Comparison of ENCODE assay signal across 18 cellular contexts in genomic region chr10:3856593-3856992, GRCh38.
"Had no signal": no experiment of that assay in that cellular context is flagged by ENCODE, and none has a peak within 500 bp of the region (broad histone marks: within the 10 kb centered on the region; RNA-seq: fewer than 3 reads in every experiment).

No MANE protein-coding gene starts in this region.

- DNase-seq: activated CD4-positive, alpha-beta memory T cell treated with anti-CD3 and anti-CD28 coated beads for 36 hours; activated CD4-positive, alpha-beta T cell treated with anti-CD3 and anti-CD28 coated beads for 48 hours; activated CD8-positive, alpha-beta memory T cell treated with anti-CD3 and anti-CD28 coated beads, Interleukin-2, amount 50 U/mL, for 4 hours; activated naive CD8-positive, alpha-beta T cell treated with anti-CD3 and anti-CD28 coated beads for 36 hours; activated T-cell treated with anti-CD3 and anti-CD28 coated beads, Interleukin-2, amount 50 U/mL, for 24 hours; left ventricle myocardium inferior; mucosa of descending colon; ovary; stimulated activated CD4-positive, alpha-beta T cell treated with anti-CD3 and anti-CD28 coated beads, Interleukin-12 subunit alpha, Interleukin-12 subunit beta, amount 100 ng/mL, for 4 hours; stimulated activated CD4-positive, alpha-beta T cell treated with anti-CD3 and anti-CD28 coated beads, Interleukin-4, amount 100 ng/mL, for 1 hour; tibial artery; upper lobe of right lung had no signal

- H3K36me3 Mint-ChIP-seq: activated CD4-positive, alpha-beta memory T cell treated with anti-CD3 and anti-CD28 coated beads for 36 hours; activated naive CD8-positive, alpha-beta T cell treated with anti-CD3 and anti-CD28 coated beads for 36 hours; brain had no signal

- H3K9me3 Mint-ChIP-seq: activated CD4-positive, alpha-beta memory T cell treated with anti-CD3 and anti-CD28 coated beads for 36 hours; activated naive CD8-positive, alpha-beta T cell treated with anti-CD3 and anti-CD28 coated beads for 36 hours; activated T-cell treated with anti-CD3 and anti-CD28 coated beads, Interleukin-2, amount 50 U/mL, for 24 hours; activated T-helper 2 cell treated with anti-CD3 and anti-CD28 coated beads, Interferon-gamma antibody, Interleukin-2, Interleukin-4, amounts not matched to agents 10 μg/mL and 5 μg/mL and 100 μg/mL, durations not matched to agents 14 hours and 24 hours and 36 hours; brain had no signal

- FAIRE-seq: endothelial cell of umbilical vein had no signal

- H3K27me3 Mint-ChIP-seq: activated CD4-positive, alpha-beta memory T cell treated with anti-CD3 and anti-CD28 coated beads for 36 hours; activated naive CD8-positive, alpha-beta T cell treated with anti-CD3 and anti-CD28 coated beads for 36 hours; activated T-cell treated with anti-CD3 and anti-CD28 coated beads, Interleukin-2, amount 50 U/mL, for 24 hours; brain; progenitor cell of endocrine pancreas had no signal

- H3K27ac Mint-ChIP-seq: activated CD4-positive, alpha-beta memory T cell treated with anti-CD3 and anti-CD28 coated beads for 36 hours; activated naive CD8-positive, alpha-beta T cell treated with anti-CD3 and anti-CD28 coated beads for 36 hours; activated T-helper 2 cell treated with anti-CD3 and anti-CD28 coated beads, Interferon-gamma antibody, Interleukin-2, Interleukin-4, amounts not matched to agents 10 μg/mL and 5 μg/mL and 100 μg/mL, durations not matched to agents 14 hours and 24 hours and 36 hours; brain; progenitor cell of endocrine pancreas had no signal

- H3K4me3 Mint-ChIP-seq: activated CD4-positive, alpha-beta memory T cell treated with anti-CD3 and anti-CD28 coated beads for 36 hours; activated naive CD8-positive, alpha-beta T cell treated with anti-CD3 and anti-CD28 coated beads for 36 hours; activated T-cell treated with anti-CD3 and anti-CD28 coated beads, Interleukin-2, amount 50 U/mL, for 24 hours; brain had no signal

- ATAC-seq: gastroesophageal sphincter, mucosa of descending colon, sciatic nerve, upper lobe of right lung had no signal
